2 cellular contexts compared by ENCODE assay signal in genomic region chr9:99103505-99103904, GRCh38.
TF ChIP-seq lines count a peak whose summit lies in the region.

No MANE protein-coding gene starts in this region.

TF ChIP-seq in SK-N-SH, 30 proteins besides CTCF, POLR2A, EP300 and RAD21 (continued from another document):
- TF ChIP-seq CHD2 (IDR thresholded peaks at IDR 0.05; ENCODE audit: low read length, partially characterized antibody) (no peak), RFX5 (IDR thresholded peaks at IDR 0.05; ENCODE audit: low read length) (no peak), RCOR1 (IDR thresholded peaks at IDR 0.05; ENCODE audit: low read length) (no peak), POLR2AphosphoS5 (IDR thresholded peaks at IDR 0.05; ENCODE audit: low read depth, low read length) (no peak), IRF3 (IDR thresholded peaks at IDR 0.05; ENCODE audit: low read depth, low read length) (no peak), ELF1 (IDR thresholded peaks at IDR 0.05) (no peak), NFIC (IDR thresholded peaks at IDR 0.05; ENCODE audit: borderline replicate concordance) (no peak), FOXJ3 (CRISPR knock-in tag; IDR thresholded peaks at IDR 0.05) (no peak)
- TF ChIP-seq, protein P1, sequence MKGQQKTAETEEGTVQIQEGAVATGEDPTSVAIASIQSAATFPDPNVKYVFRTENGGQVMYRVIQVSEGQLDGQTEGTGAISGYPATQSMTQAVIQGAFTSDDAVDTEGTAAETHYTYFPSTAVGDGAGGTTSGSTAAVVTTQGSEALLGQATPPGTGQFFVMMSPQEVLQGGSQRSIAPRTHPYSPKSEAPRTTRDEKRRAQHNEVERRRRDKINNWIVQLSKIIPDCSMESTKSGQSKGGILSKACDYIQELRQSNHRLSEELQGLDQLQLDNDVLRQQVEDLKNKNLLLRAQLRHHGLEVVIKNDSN (IDR thresholded peaks at IDR 0.05; ENCODE audit: borderline replicate concordance, low read depth): no peak
- TF ChIP-seq, protein P2, sequence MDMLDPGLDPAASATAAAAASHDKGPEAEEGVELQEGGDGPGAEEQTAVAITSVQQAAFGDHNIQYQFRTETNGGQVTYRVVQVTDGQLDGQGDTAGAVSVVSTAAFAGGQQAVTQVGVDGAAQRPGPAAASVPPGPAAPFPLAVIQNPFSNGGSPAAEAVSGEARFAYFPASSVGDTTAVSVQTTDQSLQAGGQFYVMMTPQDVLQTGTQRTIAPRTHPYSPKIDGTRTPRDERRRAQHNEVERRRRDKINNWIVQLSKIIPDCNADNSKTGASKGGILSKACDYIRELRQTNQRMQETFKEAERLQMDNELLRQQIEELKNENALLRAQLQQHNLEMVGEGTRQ (IDR thresholded peaks at IDR 0.05; ENCODE audit: borderline replicate concordance, low read depth, low read length): no peak

TF ChIP-seq in SK-N-SH treated with all-trans-retinoic acid at 6 μM for 48 hours, 23 proteins besides CTCF, POLR2A, EP300 and RAD21 (continued from another document):
- TF ChIP-seq PATZ1 (CRISPR knock-in tag; IDR thresholded peaks at IDR 0.05; ENCODE audit: borderline replicate concordance) (no peak), CREB5 (CRISPR knock-in tag; IDR thresholded peaks at IDR 0.05; ENCODE audit: low read depth) (no peak), TSHZ2 (CRISPR knock-in tag; IDR thresholded peaks at IDR 0.05) (no peak), CSRNP3 (CRISPR knock-in tag; IDR thresholded peaks at IDR 0.05) (no peak), ZFP30 (CRISPR knock-in tag; IDR thresholded peaks at IDR 0.05) (no peak), CSDC2 (CRISPR knock-in tag; IDR thresholded peaks at IDR 0.05) (no peak), ZC3H10 (CRISPR knock-in tag; IDR thresholded peaks at IDR 0.05) (no peak), TCF4 (CRISPR knock-in tag; IDR thresholded peaks at IDR 0.05; ENCODE audit: borderline replicate concordance) (no peak), ZNF8 (CRISPR knock-in tag; IDR thresholded peaks at IDR 0.05) (no peak), ZNF565 (CRISPR knock-in tag; conservative IDR thresholded peaks at IDR 0.05; ENCODE audit: low read depth) (no peak), TOX (CRISPR knock-in tag; IDR thresholded peaks at IDR 0.05; ENCODE audit: borderline replicate concordance) (no peak)
TF ChIP-seq in SK-N-SH treated with all-trans-retinoic acid at 6 μM for 48 hours: peak in this region for 0.
